Comparison of ENCODE assay signal across 12 cellular contexts in genomic region chr21:34968414-34969333, GRCh38.
DNase-seq lines count a peak whose midpoint lies in the region; ATAC-seq, FAIRE-seq and TF ChIP-seq lines count a peak whose summit lies in the region.
"Had no signal": no experiment of that assay in that cellular context is flagged by ENCODE, and none has a peak within 500 bp of the region (broad histone marks: within the 10 kb centered on the region; RNA-seq: fewer than 3 reads in every experiment).

No MANE protein-coding gene starts in this region.

- H4K20me1 ChIP-seq in OCI-LY7 (ENCODE audit: insufficient read depth, low read length), result peaks cover 16% of the 10 kb centered on the region; the same call in 1 of the 2 replicates

- DNase-seq in GM12891 (ENCODE audit: insufficient read length, low spot score) (no peak), MV-4-11 (lab: John Stamatoyannopoulos, UW) (peak; percentile 74), vagina (ENCODE audit: extremely low spot score in 2 of 2) (no peak), NCI-H446 (lab: John Stamatoyannopoulos, UW) (no peak), OCI-LY7 (ENCODE audit: low spot score) (no peak)
- DNase-seq in activated T-cell treated with anti-CD3 and anti-CD28 coated beads, Interleukin-2, amount 50 U/mL, for 48 hours, result peak; percentile 63 to 66
- DNase-seq in naive thymus-derived CD8-positive, alpha-beta T cell, result peak in 3 of 10 donors; percentile 11 to 29 (median 17)
- DNase-seq: HCEC 1CT, KG1, naive B cell had no signal

- peak overlapping the region; percentile 72 to 94 (median 86) for H3K27ac Mint-ChIP-seq in naive thymus-derived CD8-positive, alpha-beta T cell

- H3K27ac ChIP-seq in vagina (no peak overlapping the region), OCI-LY7 (ENCODE audit: low read depth, low read length, poor library complexity, severe bottlenecking) (no peak overlapping the region)

- no peaks in the 10 kb centered on the region for H3K36me3 ChIP-seq in vagina
- H3K36me3 ChIP-seq in OCI-LY7 (ENCODE audit: insufficient read depth, low read length), result peaks cover 10% of the 10 kb centered on the region; the same call in 1 of the 2 replicates
- H3K36me3 ChIP-seq: SJSA1 had no signal

- FAIRE-seq in GM12891 (lab: Jason Lieb, UNC), result peak; percentile 9

- no peaks in the 10 kb centered on the region for H3K9me3 ChIP-seq in vagina
- no peaks in the 10 kb centered on the region for H3K9me3 ChIP-seq in OCI-LY7 (ENCODE audit: low read length)
- H3K9me3 ChIP-seq: SJSA1 had no signal

- peaks cover 54 to 95% (median 90%) of the 10 kb centered on the region in 4 donors for H3K4me1 Mint-ChIP-seq in naive thymus-derived CD8-positive, alpha-beta T cell

- ATAC-seq in naive thymus-derived CD8-positive, alpha-beta T cell, result peak; percentile 66 to 68
- no peak for ATAC-seq in HG03565 (IDR thresholded peaks at IDR 0.05; ENCODE audit: unreplicated experiment)

- intact Hi-C loops in vagina (cut with DNase I), result no loop called here
- intact Hi-C loops in OCI-LY7 (cut with micrococcal nuclease; ENCODE audit: unreplicated experiment), result no loop called here

- no peak for TF ChIP-seq POLR2A in GM12891 (IDR thresholded peaks at IDR 0.05; ENCODE audit: low read depth, low read length)
- no peak for TF ChIP-seq POLR2A in vagina (IDR thresholded peaks at IDR 0.05)

- no peak overlapping the region for H2AFZ ChIP-seq in OCI-LY7 (ENCODE audit: low read length)

- no peak for TF ChIP-seq CTCF in vagina (IDR thresholded peaks at IDR 0.05)
- TF ChIP-seq CTCF in OCI-LY7 (conservative IDR thresholded peaks at IDR 0.05; ENCODE audit: low read length), result no peak

- no peaks in the 10 kb centered on the region for H3K27me3 ChIP-seq in vagina
- H3K27me3 ChIP-seq: SJSA1 had no signal

- H3K4me3 Mint-ChIP-seq in naive thymus-derived CD8-positive, alpha-beta T cell, result peak overlapping the region; percentile 48 to 92 (median 70)

- H3K4me1 ChIP-seq in vagina (peaks cover 3% of the 10 kb centered on the region), OCI-LY7 (ENCODE audit: insufficient read depth, low read length, poor library complexity, severe bottlenecking) (peaks cover 2% of the 10 kb centered on the region)

- no peaks in the 10 kb centered on the region for H3K9me2 ChIP-seq in OCI-LY7 (ENCODE audit: insufficient read depth, low read length)

- CTCF ChIA-PET in OCI-LY7 (lab: Charles Lee; ENCODE audit: unreplicated experiment), result no interaction called here

- peaks cover 0 to 35% (median 2%) of the 10 kb centered on the region in 3 donors for H3K36me3 Mint-ChIP-seq in naive thymus-derived CD8-positive, alpha-beta T cell

- H3K4me3 ChIP-seq in vagina (no peak overlapping the region), OCI-LY7 (ENCODE audit: low read depth, low read length, poor library complexity, severe bottlenecking) (no peak overlapping the region)
- H3K4me3 ChIP-seq: SJSA1 had no signal

- no TSS peak for BruUV-seq in OCI-LY7 (replicated peaks; lab: Mats Ljungman, UMichigan)

- H3K79me2 ChIP-seq in OCI-LY7 (ENCODE audit: insufficient read depth, low read depth, low read length), result peaks cover 29% of the 10 kb centered on the region; the same call in 1 of the 2 replicates

- POLR2A ChIA-PET in naive thymus-derived CD8-positive, alpha-beta T cell (lab: Charles Lee), result interaction anchor here (0.5 to 1.4 kb wide), 6 partner anchors 12 to 81 kb away, joined by 3 to 6 read pairs (median 3); no protein-coding TSS in a partner anchor
- POLR2A ChIA-PET in OCI-LY7 (lab: Charles Lee), result no interaction called here

- no peaks in the 10 kb centered on the region for H3K9me3 Mint-ChIP-seq in naive thymus-derived CD8-positive, alpha-beta T cell
- H3K9me3 Mint-ChIP-seq: naive B cell had no signal

- H3K27me3 Mint-ChIP-seq in naive thymus-derived CD8-positive, alpha-beta T cell, result no peaks in the 10 kb centered on the region
- H3K27me3 Mint-ChIP-seq: naive B cell had no signal

- no peak overlapping the region for H3K4me2 ChIP-seq in OCI-LY7 (ENCODE audit: low read length)

TF ChIP-seq in GM12891, 5 proteins besides CTCF, POLR2A, EP300 and RAD21:
- no peak for TF ChIP-seq PAX5 (IDR thresholded peaks at IDR 0.05; ENCODE audit: insufficient read depth, low read length, severe bottlenecking)
- no peak for TF ChIP-seq SPI1 (IDR thresholded peaks at IDR 0.05; ENCODE audit: low read depth, low read length)
- no peak for TF ChIP-seq POU2F2 (IDR thresholded peaks at IDR 0.05; ENCODE audit: low read depth, low read length)
- TF ChIP-seq POLR2AphosphoS5 (IDR thresholded peaks at IDR 0.05; ENCODE audit: low read depth, low read length), result no peak
- no peak for TF ChIP-seq TAF1 (IDR thresholded peaks at IDR 0.05; ENCODE audit: low read depth, low read length)

Comparison
In these comparisons a context has a peak if more than half of its experiments do, and no peak if none do; other contexts are left out.
1. DNase-seq: peak in MV-4-11 (single experiment) and activated T-cell treated with anti-CD3 and anti-CD28 coated beads, Interleukin-2, amount 50 U/mL, for 48 hours (2 of 2); none in GM12891 (single experiment), vagina (0 of 2), NCI-H446 (0 of 2) and OCI-LY7 (single experiment).